In the genomic region with DNA sequence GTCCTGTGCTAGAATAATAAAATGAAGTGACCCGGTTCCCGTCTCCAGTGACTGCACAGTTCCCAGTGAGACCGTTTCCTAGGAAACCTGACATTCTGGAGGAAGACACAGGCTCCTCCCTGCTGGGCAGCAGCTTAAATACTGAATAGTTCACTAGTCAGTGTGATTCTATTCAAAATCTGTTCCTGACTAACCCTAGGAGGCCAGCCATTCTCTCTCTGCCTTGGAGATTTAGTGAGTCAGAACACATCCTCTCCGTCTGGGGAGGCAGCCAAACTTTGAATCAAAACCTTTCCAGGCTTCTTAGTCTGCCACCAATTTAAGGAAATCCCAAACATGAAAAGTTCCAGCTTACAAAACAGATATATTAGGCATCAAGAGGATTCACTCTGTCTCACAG, we compare ENCODE assay signal across 1 cellular context.
TF ChIP-seq lines count a peak whose summit lies in the region.

No MANE protein-coding gene starts in this region.

TF ChIP-seq in H1, 55 proteins besides CTCF, POLR2A, EP300 and RAD21:
- TF ChIP-seq CHD1 (IDR thresholded peaks at IDR 0.05; ENCODE audit: low read depth, low read length) (no peak), CBX8 (IDR thresholded peaks at IDR 0.05; ENCODE audit: borderline replicate concordance, low read depth, low read length) (no peak), CTBP2 (IDR thresholded peaks at IDR 0.05; ENCODE audit: borderline replicate concordance, insufficient read depth, insufficient read length, low read length) (no peak), SUZ12 (IDR thresholded peaks at IDR 0.05; ENCODE audit: low read length) (no peak), SRF (IDR thresholded peaks at IDR 0.05; ENCODE audit: low read depth, low read length) (no peak), BACH1 (IDR thresholded peaks at IDR 0.05; ENCODE audit: low read length) (no peak), GABPA (IDR thresholded peaks at IDR 0.05; ENCODE audit: borderline replicate concordance, insufficient read depth, low read length) (no peak), JUN (IDR thresholded peaks at IDR 0.05; ENCODE audit: low read depth, low read length) (no peak), RXRA (IDR thresholded peaks at IDR 0.05; ENCODE audit: insufficient read depth, low read depth, low read length) (no peak), SAP30 (IDR thresholded peaks at IDR 0.05; ENCODE audit: insufficient read depth, insufficient replicate concordance, low read length) (no peak), TBP (IDR thresholded peaks at IDR 0.05; ENCODE audit: low read depth, low read length) (0 out of 2 replicates have a peak, but pooled peaks have one; percentile 37), CREB1 (IDR thresholded peaks at IDR 0.05) (0 out of 2 replicates have a peak, but pooled peaks have one; percentile 7), BCL11A (IDR thresholded peaks at IDR 0.05; ENCODE audit: low read depth in 2 of 2, low read length in 2 of 2) (no peak), TAF1 (IDR thresholded peaks at IDR 0.05; ENCODE audit: low read depth, low read length) (peak; percentile 66), MAFK (IDR thresholded peaks at IDR 0.05; ENCODE audit: low read depth, low read length) (no peak), MAX (IDR thresholded peaks at IDR 0.05) (no peak), NANOG (IDR thresholded peaks at IDR 0.05; ENCODE audit: insufficient read depth, low read depth, low read length, poor library complexity, severe bottlenecking) (peak; percentile 88), SP2 (IDR thresholded peaks at IDR 0.05; ENCODE audit: low read length) (no peak), KDM5A (IDR thresholded peaks at IDR 0.05; ENCODE audit: low read length) (no peak), SP4 (IDR thresholded peaks at IDR 0.05; ENCODE audit: low read length) (no peak), SP1 (IDR thresholded peaks at IDR 0.05; ENCODE audit: low read depth, low read length) (peak; percentile 65), KDM1A (IDR thresholded peaks at IDR 0.05; ENCODE audit: borderline replicate concordance, low read length) (no peak), GTF2F1 (IDR thresholded peaks at IDR 0.05; ENCODE audit: borderline replicate concordance, low read depth, low read length) (no peak), TCF12 (IDR thresholded peaks at IDR 0.05; ENCODE audit: low read depth, low read length) (0 out of 2 replicates have a peak, but pooled peaks have one; percentile 23), POLR2AphosphoS5 (IDR thresholded peaks at IDR 0.05; ENCODE audit: low read depth, low read length) (peak; percentile 57), BRCA1 (IDR thresholded peaks at IDR 0.05; ENCODE audit: low read depth, low read length) (no peak), SIX5 (IDR thresholded peaks at IDR 0.05; ENCODE audit: low read depth, low read length) (no peak), SIRT6 (IDR thresholded peaks at IDR 0.05; ENCODE audit: low read length) (no peak), JUND (IDR thresholded peaks at IDR 0.05; ENCODE audit: low read length) (no peak), TEAD4 (IDR thresholded peaks at IDR 0.05; ENCODE audit: low read depth, low read length) (peak; percentile 62; the same call in 1 of the 2 replicates), RBBP5 (IDR thresholded peaks at IDR 0.05; ENCODE audit: borderline replicate concordance, low read depth, low read length) (no peak), FOSL1 (IDR thresholded peaks at IDR 0.05; ENCODE audit: insufficient read depth, low read depth, low read length) (no peak), PHF8 (conservative IDR thresholded peaks at IDR 0.05; ENCODE audit: low read depth, low read length) (no peak), EZH2 (IDR thresholded peaks at IDR 0.05; ENCODE audit: low read depth, low read length, severe bottlenecking) (no peak), KDM4A (IDR thresholded peaks at IDR 0.05; ENCODE audit: low read depth, low read length, severe bottlenecking) (no peak), USF2 (IDR thresholded peaks at IDR 0.05; ENCODE audit: low read length) (no peak), ZNF274 (IDR thresholded peaks at IDR 0.05; ENCODE audit: borderline replicate concordance, extremely low read depth, low read length) (no peak), HDAC2 (IDR thresholded peaks at IDR 0.05; ENCODE audit: borderline replicate concordance in 1 of 2, low read depth in 2 of 2, low read length in 2 of 2) (no peak), RFX5 (IDR thresholded peaks at IDR 0.05; ENCODE audit: borderline replicate concordance, low read depth, low read length) (no peak), CHD2 (IDR thresholded peaks at IDR 0.05; ENCODE audit: low read length) (no peak), ASH2L (IDR thresholded peaks at IDR 0.05; ENCODE audit: low read length) (peak; percentile 59), YY1 (IDR thresholded peaks at IDR 0.05; ENCODE audit: low read depth, low read length) (peak; percentile 60; the same call in 1 of the 2 replicates), CHD7 (IDR thresholded peaks at IDR 0.05; ENCODE audit: insufficient replicate concordance, low read length) (no peak), POU5F1 (IDR thresholded peaks at IDR 0.05; ENCODE audit: low read depth, low read length) (no peak), TAF7 (optimal IDR thresholded peaks at IDR 0.05; ENCODE audit: borderline replicate concordance, low read depth, low read length) (no peak), CBX5 (IDR thresholded peaks at IDR 0.05; ENCODE audit: low read depth, low read length) (no peak), SIN3A (conservative IDR thresholded peaks at IDR 0.05 in 1 of 2, IDR thresholded peaks at IDR 0.05 in 1 of 2; ENCODE audit: low read depth in 1 of 2, low read length in 2 of 2) (no peak)
- TF ChIP-seq, protein P1, sequence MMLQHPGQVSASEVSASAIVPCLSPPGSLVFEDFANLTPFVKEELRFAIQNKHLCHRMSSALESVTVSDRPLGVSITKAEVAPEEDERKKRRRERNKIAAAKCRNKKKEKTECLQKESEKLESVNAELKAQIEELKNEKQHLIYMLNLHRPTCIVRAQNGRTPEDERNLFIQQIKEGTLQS (IDR thresholded peaks at IDR 0.05; ENCODE audit: insufficient read depth, low read depth, low read length) = no peak
- TF ChIP-seq, protein P2, sequence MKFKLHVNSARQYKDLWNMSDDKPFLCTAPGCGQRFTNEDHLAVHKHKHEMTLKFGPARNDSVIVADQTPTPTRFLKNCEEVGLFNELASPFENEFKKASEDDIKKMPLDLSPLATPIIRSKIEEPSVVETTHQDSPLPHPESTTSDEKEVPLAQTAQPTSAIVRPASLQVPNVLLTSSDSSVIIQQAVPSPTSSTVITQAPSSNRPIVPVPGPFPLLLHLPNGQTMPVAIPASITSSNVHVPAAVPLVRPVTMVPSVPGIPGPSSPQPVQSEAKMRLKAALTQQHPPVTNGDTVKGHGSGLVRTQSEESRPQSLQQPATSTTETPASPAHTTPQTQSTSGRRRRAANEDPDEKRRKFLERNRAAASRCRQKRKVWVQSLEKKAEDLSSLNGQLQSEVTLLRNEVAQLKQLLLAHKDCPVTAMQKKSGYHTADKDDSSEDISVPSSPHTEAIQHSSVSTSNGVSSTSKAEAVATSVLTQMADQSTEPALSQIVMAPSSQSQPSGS (IDR thresholded peaks at IDR 0.05; ENCODE audit: low read length) = no peak
